16 cellular contexts compared by ENCODE assay signal in the genomic region with DNA sequence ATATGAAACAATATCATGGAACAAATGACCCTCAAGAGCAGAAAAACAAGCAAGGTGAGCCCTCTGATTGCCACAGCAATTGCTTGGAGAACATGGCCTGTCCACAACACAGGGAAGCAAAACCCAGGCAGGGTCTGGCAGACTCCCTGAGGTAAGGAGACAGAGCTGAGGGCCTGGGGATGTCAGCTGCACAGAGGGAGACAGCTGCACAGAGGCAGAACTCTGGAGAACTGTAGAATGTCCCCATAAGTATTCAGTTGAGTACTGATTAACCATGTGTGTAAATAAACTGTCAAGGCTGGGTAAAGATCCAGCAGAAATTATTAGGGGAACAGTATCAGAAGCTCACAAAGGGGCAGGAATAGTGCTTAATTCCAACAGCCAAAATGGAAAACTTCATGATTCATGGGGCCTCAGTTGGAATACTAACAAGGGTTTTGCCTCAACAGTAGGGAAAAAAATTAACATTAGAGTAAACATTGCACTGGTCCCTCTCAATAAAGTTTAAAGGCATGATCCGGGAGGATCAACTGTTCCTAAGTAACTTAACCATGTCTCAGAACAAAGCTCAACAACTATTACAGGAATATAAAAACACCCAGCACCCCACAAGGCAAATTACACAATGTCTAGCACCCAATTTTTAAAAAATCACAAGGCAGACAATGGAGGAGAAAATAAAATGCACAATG.
"Had no signal": no experiment of that assay in that cellular context is flagged by ENCODE, and none has a peak within 500 bp of the region (broad histone marks: within the 10 kb centered on the region; RNA-seq: fewer than 3 reads in every experiment).

No MANE protein-coding gene starts in this region.

- DNase-seq: activated CD4-positive, alpha-beta memory T cell treated with anti-CD3 and anti-CD28 coated beads, Interleukin-2, amount 10 ng/mL, durations not matched to agents 7 days and 5 days; activated CD4-positive, alpha-beta T cell treated with anti-CD3 and anti-CD28 coated beads for 36 hours; activated CD8-positive, alpha-beta memory T cell treated with anti-CD3 and anti-CD28 coated beads, Interleukin-2, amount 50 U/mL, for 4 hours; activated naive CD8-positive, alpha-beta T cell treated with anti-CD3 and anti-CD28 coated beads, Interleukin-2, amount 10 ng/mL, durations not matched to agents 7 days and 5 days; activated T-cell treated with anti-CD3 and anti-CD28 coated beads, Interleukin-2, amount 50 U/mL, for 72 hours; aorta; dorsolateral prefrontal cortex; islet precursor cell; left ventricle myocardium superior; naive thymus-derived CD8-positive, alpha-beta T cell; stimulated activated CD4-positive, alpha-beta T cell treated with anti-CD3 and anti-CD28 coated beads, Interleukin-15, amount 100 ng/mL, for 24 hours; stimulated activated CD4-positive, alpha-beta T cell treated with anti-CD3 and anti-CD28 coated beads, Interleukin-4, amount 100 ng/mL, for 24 hours; stimulated activated naive CD8-positive, alpha-beta T cell treated with anti-CD3 and anti-CD28 coated beads, Interleukin-15, amount 100 ng/mL, for 72 hours; testis; upper lobe of right lung had no signal

- H3K4me1 Mint-ChIP-seq: activated CD4-positive, alpha-beta memory T cell treated with anti-CD3 and anti-CD28 coated beads, Interleukin-2, amount 10 ng/mL, durations not matched to agents 7 days and 5 days; activated CD4-positive, alpha-beta T cell treated with anti-CD3 and anti-CD28 coated beads for 36 hours; activated naive CD8-positive, alpha-beta T cell treated with anti-CD3 and anti-CD28 coated beads, Interleukin-2, amount 10 ng/mL, durations not matched to agents 7 days and 5 days; naive thymus-derived CD8-positive, alpha-beta T cell; stimulated activated naive CD8-positive, alpha-beta T cell treated with anti-CD3 and anti-CD28 coated beads, Interleukin-15, amount 100 ng/mL, for 72 hours had no signal

- H3K36me3 ChIP-seq: breast epithelium, upper lobe of right lung had no signal

- H3K9me3 Mint-ChIP-seq: activated CD4-positive, alpha-beta memory T cell treated with anti-CD3 and anti-CD28 coated beads, Interleukin-2, amount 10 ng/mL, durations not matched to agents 7 days and 5 days; activated naive CD8-positive, alpha-beta T cell treated with anti-CD3 and anti-CD28 coated beads, Interleukin-2, amount 10 ng/mL, durations not matched to agents 7 days and 5 days; activated T-cell treated with anti-CD3 and anti-CD28 coated beads, Interleukin-2, amount 50 U/mL, for 72 hours; stimulated activated naive CD8-positive, alpha-beta T cell treated with anti-CD3 and anti-CD28 coated beads, Interleukin-15, amount 100 ng/mL, for 72 hours had no signal

- H3K36me3 Mint-ChIP-seq: activated naive CD8-positive, alpha-beta T cell treated with anti-CD3 and anti-CD28 coated beads, Interleukin-2, amount 10 ng/mL, durations not matched to agents 7 days and 5 days; naive thymus-derived CD8-positive, alpha-beta T cell had no signal

- H3K27me3 ChIP-seq: breast epithelium, testis, upper lobe of right lung had no signal

- H3K4me3 ChIP-seq: breast epithelium, dorsolateral prefrontal cortex, testis, upper lobe of right lung had no signal

- H3K4me3 Mint-ChIP-seq: activated CD4-positive, alpha-beta memory T cell treated with anti-CD3 and anti-CD28 coated beads, Interleukin-2, amount 10 ng/mL, durations not matched to agents 7 days and 5 days; activated CD4-positive, alpha-beta T cell treated with anti-CD3 and anti-CD28 coated beads for 36 hours; activated naive CD8-positive, alpha-beta T cell treated with anti-CD3 and anti-CD28 coated beads, Interleukin-2, amount 10 ng/mL, durations not matched to agents 7 days and 5 days; activated T-cell treated with anti-CD3 and anti-CD28 coated beads, Interleukin-2, amount 50 U/mL, for 72 hours; naive thymus-derived CD8-positive, alpha-beta T cell; stimulated activated naive CD8-positive, alpha-beta T cell treated with anti-CD3 and anti-CD28 coated beads, Interleukin-15, amount 100 ng/mL, for 72 hours had no signal

- H3K4me1 ChIP-seq: breast epithelium, testis, upper lobe of right lung had no signal

- H3K27me3 Mint-ChIP-seq: activated CD4-positive, alpha-beta memory T cell treated with anti-CD3 and anti-CD28 coated beads, Interleukin-2, amount 10 ng/mL, durations not matched to agents 7 days and 5 days; activated CD4-positive, alpha-beta T cell treated with anti-CD3 and anti-CD28 coated beads for 36 hours; naive thymus-derived CD8-positive, alpha-beta T cell; stimulated activated naive CD8-positive, alpha-beta T cell treated with anti-CD3 and anti-CD28 coated beads, Interleukin-15, amount 100 ng/mL, for 72 hours had no signal

- H3K27ac ChIP-seq: breast epithelium, dorsolateral prefrontal cortex, testis, upper lobe of right lung had no signal

- H3K9me3 ChIP-seq: breast epithelium, testis, upper lobe of right lung had no signal

- H3K27ac Mint-ChIP-seq: activated CD4-positive, alpha-beta memory T cell treated with anti-CD3 and anti-CD28 coated beads, Interleukin-2, amount 10 ng/mL, durations not matched to agents 7 days and 5 days; activated CD4-positive, alpha-beta T cell treated with anti-CD3 and anti-CD28 coated beads for 36 hours; activated naive CD8-positive, alpha-beta T cell treated with anti-CD3 and anti-CD28 coated beads, Interleukin-2, amount 10 ng/mL, durations not matched to agents 7 days and 5 days; activated T-cell treated with anti-CD3 and anti-CD28 coated beads, Interleukin-2, amount 50 U/mL, for 72 hours; naive thymus-derived CD8-positive, alpha-beta T cell; stimulated activated naive CD8-positive, alpha-beta T cell treated with anti-CD3 and anti-CD28 coated beads, Interleukin-15, amount 100 ng/mL, for 72 hours had no signal
